In the genomic region with DNA sequence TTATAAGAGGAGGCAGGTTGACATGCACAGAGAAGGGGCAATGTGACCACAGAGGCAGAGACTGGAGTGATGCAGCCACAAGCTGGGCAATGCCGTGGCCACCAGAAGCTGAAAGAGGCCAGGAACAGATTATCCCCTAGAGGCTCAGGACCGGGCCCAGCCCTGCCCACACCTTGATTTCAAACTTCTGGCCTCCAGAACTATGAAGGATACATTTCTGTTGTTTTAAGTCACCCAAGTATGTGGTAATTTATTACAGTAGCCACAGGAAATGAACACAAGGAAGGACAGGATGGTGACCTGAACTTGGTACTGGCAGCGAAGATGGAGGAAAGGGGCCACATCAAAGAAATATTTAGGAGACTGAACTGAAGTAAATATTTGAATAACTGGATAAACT, we compare ENCODE assay signal across 30 cellular contexts.
DNase-seq lines count a peak whose midpoint lies in the region; ATAC-seq, FAIRE-seq and TF ChIP-seq lines count a peak whose summit lies in the region.
"Had no signal": no experiment of that assay in that cellular context is flagged by ENCODE, and none has a peak within 500 bp of the region (broad histone marks: within the 10 kb centered on the region; RNA-seq: fewer than 3 reads in every experiment).

No MANE protein-coding gene starts in this region.

- no peak overlapping the region for H2BK12ac ChIP-seq in trophoblast cell (ENCODE audit: low read length)

- intact Hi-C loops in activated CD8-positive, alpha-beta T cell treated with anti-CD3 and anti-CD28 coated beads for 36 hours (cut with micrococcal nuclease), result no loop called here

- H3K36me3 Mint-ChIP-seq in activated CD8-positive, alpha-beta T cell treated with anti-CD3 and anti-CD28 coated beads, Interleukin-2, amount 10 ng/mL, durations not matched to agents 7 days and 5 days (ENCODE audit: low read depth), result peaks cover 9% of the 10 kb centered on the region
- peaks cover 7% of the 10 kb centered on the region for H3K36me3 Mint-ChIP-seq in activated CD8-positive, alpha-beta T cell treated with anti-CD3 and anti-CD28 coated beads for 36 hours (ENCODE audit: low read depth)

- no peaks in the 10 kb centered on the region for H3K9me3 ChIP-seq in trophoblast cell (ENCODE audit: insufficient read depth, low read depth, low read length)
- H3K9me3 ChIP-seq: Caco-2 had no signal

- H2BK120ac ChIP-seq in trophoblast cell (ENCODE audit: insufficient read depth, low read length, poor library complexity), result no peak overlapping the region

- FAIRE-seq in D721Med (lab: Jason Lieb, UNC), result no peak

- no peak overlapping the region for H2AK5ac ChIP-seq in trophoblast cell (ENCODE audit: low read length)

- no peaks in the 10 kb centered on the region for H3K9me3 Mint-ChIP-seq in activated CD8-positive, alpha-beta T cell treated with anti-CD3 and anti-CD28 coated beads, Interleukin-2, amount 10 ng/mL, durations not matched to agents 7 days and 5 days (ENCODE audit: insufficient read depth)
- H3K9me3 Mint-ChIP-seq in activated CD8-positive, alpha-beta T cell treated with anti-CD3 and anti-CD28 coated beads for 36 hours, result no peaks in the 10 kb centered on the region
- H3K9me3 Mint-ChIP-seq: activated CD4-positive, alpha-beta memory T cell treated with anti-CD3 and anti-CD28 coated beads, Interleukin-2, amount 10 ng/mL, durations not matched to agents 7 days and 5 days; activated T-helper 17 cell treated with anti-CD3 and anti-CD28 coated beads, Interleukin-2, amount 50 U/mL, for 72 hours; brain; immature natural killer cell had no signal

- H3K4me3 ChIP-seq in trophoblast cell (ENCODE audit: low read depth, low read length), result no peak overlapping the region
- H3K4me3 ChIP-seq: dorsolateral prefrontal cortex, SK-N-MC, skin epidermis had no signal

- no peak overlapping the region for H2AFZ ChIP-seq in trophoblast cell (ENCODE audit: insufficient read depth, low read length, poor library complexity)
- H2AFZ ChIP-seq: parathyroid adenoma had no signal

- H2BK5ac ChIP-seq in trophoblast cell (ENCODE audit: low read depth, low read length, poor library complexity), result no peak overlapping the region

- WGBS in trophoblast cell (ENCODE audit: extremely low coverage, insufficient coverage, insufficient read length), result no CpG with 5 or more reads among the region's 3 CpGs

- no peak for DNase-seq in activated CD8-positive, alpha-beta T cell treated with anti-CD3 and anti-CD28 coated beads, Interleukin-2, amount 10 ng/mL, durations not matched to agents 7 days and 5 days
- DNase-seq in activated CD8-positive, alpha-beta T cell treated with anti-CD3 and anti-CD28 coated beads for 36 hours, result no peak
- DNase-seq in RWPE1 (ENCODE audit: low spot score) (no peak), epithelial cell of prostate (ENCODE audit: low read depth, low spot score) (no peak), trophoblast cell (peak; percentile 73 to 78), SKM-1 (lab: John Stamatoyannopoulos, UW; ENCODE audit: unreplicated experiment) (no peak), GDM1 (lab: John Stamatoyannopoulos, UW) (no peak), D721Med (ENCODE audit: insufficient read length, low spot score) (no peak)
- DNase-seq: activated CD4-positive, alpha-beta memory T cell treated with anti-CD3 and anti-CD28 coated beads, Interleukin-2, amount 10 ng/mL, durations not matched to agents 7 days and 5 days; activated CD4-positive, CD25-positive, alpha-beta regulatory T cell treated with anti-CD3 and anti-CD28 coated beads, Interleukin-2, amount 50 U/mL, for 72 hours; activated naive CD4-positive, alpha-beta T cell treated with anti-CD3 and anti-CD28 coated beads, Interleukin-2, amount 50 U/mL, for 16 hours; Caco-2; DMS79 treated with DMSO at 0.1 percent for 48 hours; dorsolateral prefrontal cortex; H7; immature natural killer cell; mesendoderm; NCI-H1694; NCI-H446 treated with DMSO at 0.1 percent for 48 hours; retina; stimulated activated naive CD4-positive, alpha-beta T cell; T-helper 2 cell had no signal

- H3K36me3 ChIP-seq in trophoblast cell (ENCODE audit: control insufficient read depth in 1 of 2, insufficient read depth in 2 of 2, low read length in 2 of 2), result no peaks in the 10 kb centered on the region

- no peaks in the 10 kb centered on the region for H3K27me3 Mint-ChIP-seq in activated CD8-positive, alpha-beta T cell treated with anti-CD3 and anti-CD28 coated beads, Interleukin-2, amount 10 ng/mL, durations not matched to agents 7 days and 5 days (ENCODE audit: low read depth)
- H3K27me3 Mint-ChIP-seq in activated CD8-positive, alpha-beta T cell treated with anti-CD3 and anti-CD28 coated beads for 36 hours, result no peaks in the 10 kb centered on the region
- H3K27me3 Mint-ChIP-seq: activated CD4-positive, alpha-beta memory T cell treated with anti-CD3 and anti-CD28 coated beads, Interleukin-2, amount 10 ng/mL, durations not matched to agents 7 days and 5 days; activated T-helper 17 cell treated with anti-CD3 and anti-CD28 coated beads, Interleukin-2, amount 50 U/mL, for 72 hours had no signal

- H3K4ac ChIP-seq in trophoblast cell (ENCODE audit: low read depth, low read length), result no peak overlapping the region

- H3K27me3 ChIP-seq in trophoblast cell (ENCODE audit: insufficient read depth, low read length), result no peaks in the 10 kb centered on the region
- H3K27me3 ChIP-seq: dorsolateral prefrontal cortex had no signal

- H3K4me3 Mint-ChIP-seq in activated CD8-positive, alpha-beta T cell treated with anti-CD3 and anti-CD28 coated beads, Interleukin-2, amount 10 ng/mL, durations not matched to agents 7 days and 5 days, result no peak overlapping the region
- H3K4me3 Mint-ChIP-seq in activated CD8-positive, alpha-beta T cell treated with anti-CD3 and anti-CD28 coated beads for 36 hours, result no peak overlapping the region
- H3K4me3 Mint-ChIP-seq: activated CD4-positive, alpha-beta memory T cell treated with anti-CD3 and anti-CD28 coated beads, Interleukin-2, amount 10 ng/mL, durations not matched to agents 7 days and 5 days; activated T-helper 17 cell treated with anti-CD3 and anti-CD28 coated beads, Interleukin-2, amount 50 U/mL, for 72 hours; brain; CD14-positive monocyte; immature natural killer cell had no signal

- H3K4me1 Mint-ChIP-seq in activated CD8-positive, alpha-beta T cell treated with anti-CD3 and anti-CD28 coated beads, Interleukin-2, amount 10 ng/mL, durations not matched to agents 7 days and 5 days (ENCODE audit: low read depth), result peaks cover 14% of the 10 kb centered on the region
- H3K4me1 Mint-ChIP-seq in activated CD8-positive, alpha-beta T cell treated with anti-CD3 and anti-CD28 coated beads for 36 hours (ENCODE audit: low read depth), result peaks cover 12% of the 10 kb centered on the region
- H3K4me1 Mint-ChIP-seq: activated T-helper 17 cell treated with anti-CD3 and anti-CD28 coated beads, Interleukin-2, amount 50 U/mL, for 72 hours; brain had no signal

- no peak for ATAC-seq in activated CD8-positive, alpha-beta T cell treated with anti-CD3 and anti-CD28 coated beads, Interleukin-2, amount 10 ng/mL, durations not matched to agents 7 days and 5 days
- ATAC-seq in activated CD8-positive, alpha-beta T cell treated with anti-CD3 and anti-CD28 coated beads for 36 hours, result no peak
- ATAC-seq: activated T-helper 17 cell treated with anti-CD3 and anti-CD28 coated beads, Interleukin-2, amount 50 U/mL, for 72 hours; left lobe of liver had no signal

- no peak overlapping the region for H4K8ac ChIP-seq in trophoblast cell (ENCODE audit: low read depth, low read length)

- no peak overlapping the region for H4K12ac ChIP-seq in trophoblast cell (ENCODE audit: low read depth, low read length)

- no peak overlapping the region for H3K9ac ChIP-seq in trophoblast cell (ENCODE audit: low read length)
- H3K9ac ChIP-seq: parathyroid adenoma had no signal

- no peak overlapping the region for H3K18ac ChIP-seq in trophoblast cell (ENCODE audit: low read length)

- H3K4me1 ChIP-seq in trophoblast cell (ENCODE audit: control insufficient read depth in 1 of 2, insufficient read depth in 2 of 2, low read length in 2 of 2), result no peaks in the 10 kb centered on the region
- H3K4me1 ChIP-seq: Caco-2, parathyroid adenoma had no signal

- POLR2A ChIA-PET in activated CD8-positive, alpha-beta T cell treated with anti-CD3 and anti-CD28 coated beads, Interleukin-2, amount 10 ng/mL, durations not matched to agents 7 days and 5 days (lab: Charles Lee), result no interaction called here
- POLR2A ChIA-PET in activated CD8-positive, alpha-beta T cell treated with anti-CD3 and anti-CD28 coated beads for 36 hours (lab: Charles Lee), result no interaction called here
- POLR2A ChIA-PET in RWPE1 (lab: Yijun Ruan, JAX; ENCODE audit: low non-redundant PET), result no interaction called here

- no peak for TF ChIP-seq CTCF in activated CD8-positive, alpha-beta T cell treated with anti-CD3 and anti-CD28 coated beads for 36 hours (IDR thresholded peaks at IDR 0.05)
- TF ChIP-seq CTCF in RWPE1 (conservative IDR thresholded peaks at IDR 0.05; ENCODE audit: low read depth) (no peak), D721Med (IDR thresholded peaks at IDR 0.05; ENCODE audit: insufficient read depth, missing control alignments) (no peak)

- H3K23ac ChIP-seq in trophoblast cell (ENCODE audit: low read length), result no peak overlapping the region

- CTCF ChIA-PET in activated CD8-positive, alpha-beta T cell treated with anti-CD3 and anti-CD28 coated beads, Interleukin-2, amount 10 ng/mL, durations not matched to agents 7 days and 5 days (lab: Charles Lee), result no interaction called here
- CTCF ChIA-PET in activated CD8-positive, alpha-beta T cell treated with anti-CD3 and anti-CD28 coated beads for 36 hours (lab: Charles Lee), result no interaction called here
- CTCF ChIA-PET in RWPE1 (lab: Yijun Ruan, JAX), result no interaction called here

- no peak overlapping the region for H3K4me2 ChIP-seq in trophoblast cell (ENCODE audit: low read length)

- peak overlapping the region; percentile 25 for H3K27ac Mint-ChIP-seq in activated CD8-positive, alpha-beta T cell treated with anti-CD3 and anti-CD28 coated beads, Interleukin-2, amount 10 ng/mL, durations not matched to agents 7 days and 5 days
- H3K27ac Mint-ChIP-seq in activated CD8-positive, alpha-beta T cell treated with anti-CD3 and anti-CD28 coated beads for 36 hours, result no peak overlapping the region
- H3K27ac Mint-ChIP-seq: activated CD4-positive, alpha-beta memory T cell treated with anti-CD3 and anti-CD28 coated beads, Interleukin-2, amount 10 ng/mL, durations not matched to agents 7 days and 5 days; activated T-helper 17 cell treated with anti-CD3 and anti-CD28 coated beads, Interleukin-2, amount 50 U/mL, for 72 hours; brain; CD14-positive monocyte had no signal

- H3K79me1 ChIP-seq in trophoblast cell (ENCODE audit: low read length), result no peaks in the 10 kb centered on the region

- H3K27ac ChIP-seq in RWPE1 (peak overlapping the region; percentile 34; the same call in 1 of the 2 replicates), epithelial cell of prostate (peak overlapping the region; percentile 21), trophoblast cell (ENCODE audit: low read depth, low read length) (no peak overlapping the region)
- H3K27ac ChIP-seq: 22Rv1, dorsolateral prefrontal cortex, parathyroid adenoma, SK-N-MC, skin epidermis had no signal

- no peak overlapping the region for H3K14ac ChIP-seq in trophoblast cell (ENCODE audit: low read length)

- H4K91ac ChIP-seq in trophoblast cell (ENCODE audit: low read depth, low read length), result no peak overlapping the region

- no peaks in the 10 kb centered on the region for H3K79me2 ChIP-seq in trophoblast cell (ENCODE audit: control insufficient read depth, insufficient read depth, low read length, poor library complexity)
- H3K79me2 ChIP-seq: parathyroid adenoma had no signal

Comparison
In these comparisons a context has a peak if more than half of its experiments do, and no peak if none do; other contexts are left out.
1. DNase-seq: peak in trophoblast cell (2 of 2); none in activated CD8-positive, alpha-beta T cell treated with anti-CD3 and anti-CD28 coated beads, Interleukin-2, amount 10 ng/mL, durations not matched to agents 7 days and 5 days (single experiment), activated CD8-positive, alpha-beta T cell treated with anti-CD3 and anti-CD28 coated beads for 36 hours (single experiment), RWPE1 (single experiment), epithelial cell of prostate (single experiment), SKM-1 (single experiment), GDM1 (single experiment) and D721Med (single experiment).